In the genomic region with DNA sequence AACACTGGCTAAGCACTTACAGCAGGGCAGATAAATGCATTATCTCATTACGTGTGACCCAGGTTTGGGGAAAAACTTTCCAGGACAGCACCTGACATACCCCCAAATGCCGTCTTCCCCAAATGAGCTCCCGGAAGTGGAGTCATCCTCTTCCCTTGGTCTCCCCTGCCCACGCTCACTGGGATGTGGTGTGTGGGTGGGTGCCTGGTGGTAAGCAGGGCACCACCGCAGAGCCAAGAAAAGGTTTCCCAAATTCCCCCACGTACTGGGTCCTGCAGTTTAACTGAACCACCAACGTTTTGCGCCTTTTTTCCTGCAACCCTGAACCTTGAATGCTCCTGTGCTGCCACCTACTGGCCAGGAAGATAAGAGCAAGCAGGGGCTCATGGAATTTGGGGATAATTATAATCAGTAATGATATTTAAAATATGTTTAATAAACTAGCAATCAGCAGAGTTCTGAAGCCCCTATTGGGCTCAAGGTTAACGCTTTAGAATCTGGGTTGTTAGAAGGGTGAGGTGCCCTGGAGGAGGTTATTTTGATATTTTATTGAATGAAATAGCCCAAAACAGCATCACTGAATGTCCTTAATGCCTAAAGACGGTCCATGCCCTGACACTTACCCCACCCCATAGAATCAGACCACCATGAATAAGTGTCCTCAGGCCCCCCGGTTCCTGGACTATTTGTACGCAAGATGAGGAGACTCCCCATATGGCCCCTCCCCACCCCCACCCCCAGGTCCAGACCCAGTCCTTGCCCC, we compare ENCODE assay signal across 9 cellular contexts. TPM values are rescaled to one million over a fixed set of nuclear protein-coding genes. Genes with fewer than 3 reads are reported as not detected.
DNase-seq lines count a peak whose midpoint lies in the region; ATAC-seq, FAIRE-seq and TF ChIP-seq lines count a peak whose summit lies in the region.
"Had no signal": no experiment of that assay in that cellular context is flagged by ENCODE, and none has a peak within 500 bp of the region (broad histone marks: within the 10 kb centered on the region; RNA-seq: fewer than 3 reads in every experiment).

No MANE protein-coding gene starts in this region.

- no peak for FAIRE-seq in urothelium cell line (lab: Jason Lieb, UNC)

- H3K27me3 ChIP-seq in CD4-positive, alpha-beta memory T cell (ENCODE audit: insufficient read depth, low read length), result no peaks in the 10 kb centered on the region
- H3K27me3 ChIP-seq in PC-3 (ENCODE audit: low read length) (peaks cover 4% of the 10 kb centered on the region; the same call in 1 of the 2 replicates), ovary (no peaks in the 10 kb centered on the region)

- no peaks in the 10 kb centered on the region for H3K79me2 ChIP-seq in PC-3 (ENCODE audit: low read length)

- no peaks in the 10 kb centered on the region for H4K20me1 ChIP-seq in PC-3 (ENCODE audit: low read length)

- ATAC-seq in PC-3, result peak; percentile 60
- ATAC-seq in GM21526 (IDR thresholded peaks at IDR 0.05; ENCODE audit: low FRiP score, unreplicated experiment), result no peak

- H3K27ac Mint-ChIP-seq in CD4-positive, alpha-beta memory T cell, result no peak overlapping the region
- H3K27ac Mint-ChIP-seq: IgD-negative memory B cell had no signal

- no peak overlapping the region for H3K4me3 ChIP-seq in CD4-positive, alpha-beta memory T cell (ENCODE audit: low read length in 2 of 2)
- peak overlapping the region; percentile 10; the same call in 1 of the 2 replicates for H3K4me3 ChIP-seq in PC-3 (ENCODE audit: low read length)
- no peak overlapping the region for H3K4me3 ChIP-seq in ovary

- H3K4me1 Mint-ChIP-seq in CD4-positive, alpha-beta memory T cell, result peaks cover 0 to 6% (median 2%) of the 10 kb centered on the region in 4 donors

- 13 to 22% (median 14%) methylated on average over 12 of the region's 12 CpGs for WGBS in ovary, 3 donors

- TF ChIP-seq CTCF in PC-3 (conservative IDR thresholded peaks at IDR 0.05; ENCODE audit: low read depth, low read length), result peak; percentile 98
- peak; percentile 44 to 68 (median 61) for TF ChIP-seq CTCF in ovary (IDR thresholded peaks at IDR 0.05)

- POLR2A ChIA-PET in CD4-positive, alpha-beta memory T cell (lab: Charles Lee; ENCODE audit: partially characterized antibody), result no interaction called here
- POLR2A ChIA-PET in PC-3 (lab: Charles Lee; ENCODE audit: unreplicated experiment), result interaction anchor here (0.6 kb wide), 1 partner anchor 289 kb away, joined by 3 read pairs; no protein-coding TSS in a partner anchor

- no peak overlapping the region for H3K9ac ChIP-seq in PC-3 (ENCODE audit: low read length)

- H3K36me3 ChIP-seq in CD4-positive, alpha-beta memory T cell (ENCODE audit: insufficient read depth, low read length), result no peaks in the 10 kb centered on the region
- no peaks in the 10 kb centered on the region for H3K36me3 ChIP-seq in PC-3 (ENCODE audit: low read depth, low read length)
- no peaks in the 10 kb centered on the region for H3K36me3 ChIP-seq in ovary

- H3K27ac ChIP-seq in CD4-positive, alpha-beta memory T cell (ENCODE audit: low read depth, low read length), result no peak overlapping the region
- H3K27ac ChIP-seq in PC-3 (ENCODE audit: low read length) (no peak overlapping the region), ovary (no peak overlapping the region)

- peak overlapping the region; percentile 52 for H2AFZ ChIP-seq in PC-3 (ENCODE audit: low read length)

- H3K9me3 ChIP-seq in CD4-positive, alpha-beta memory T cell (ENCODE audit: control insufficient read depth in 1 of 2, low read length in 2 of 2), result no peaks in the 10 kb centered on the region
- H3K9me3 ChIP-seq in PC-3 (ENCODE audit: low read length), result no peaks in the 10 kb centered on the region
- no peaks in the 10 kb centered on the region for H3K9me3 ChIP-seq in ovary

- peak overlapping the region; percentile 67 for H3K4me2 ChIP-seq in PC-3 (ENCODE audit: low read length)

- no peaks in the 10 kb centered on the region for H3F3A ChIP-seq in PC-3 (ENCODE audit: low read length, unreplicated experiment)

- TF ChIP-seq POLR2A in ovary (IDR thresholded peaks at IDR 0.05), result no peak

- CTCF ChIA-PET in CD4-positive, alpha-beta memory T cell (lab: Charles Lee; ENCODE audit: partially characterized antibody), result interaction anchor here (0.8 to 2.6 kb wide), 15 partner anchors 9 to 221 kb away, joined by 3 to 11 read pairs (median 4); no protein-coding TSS in a partner anchor
- CTCF ChIA-PET in PC-3 (lab: Charles Lee), result interaction anchor here (1.5 kb wide), 1 partner anchor 213 kb away, joined by 7 read pairs; no protein-coding TSS in a partner anchor

- no peaks in the 10 kb centered on the region for H3K36me3 Mint-ChIP-seq in CD4-positive, alpha-beta memory T cell
- H3K36me3 Mint-ChIP-seq: IgD-negative memory B cell had no signal

- TF ChIP-seq EP300 in ovary (IDR thresholded peaks at IDR 0.05), result no peak

- intact Hi-C loops in CD4-positive, alpha-beta memory T cell (cut with micrococcal nuclease), result loop anchor here (1.0 to 5.0 kb wide), 2 partner anchors 43 to 210 kb away; no protein-coding TSS in a partner anchor
- intact Hi-C loops in PC-3 (cut with micrococcal nuclease) (loop anchor here (1.0 kb wide), 1 partner anchor 212 kb away; no protein-coding TSS in a partner anchor), ovary (cut with DNase I) (loop anchor here in 1 of 4 donors (5.0 kb wide), 1 partner anchor 210 kb away; no protein-coding TSS in a partner anchor)

- no TSS peak for BruUV-seq in PC-3 (replicated peaks; lab: Mats Ljungman, UMichigan)

- peak overlapping the region in 3 of 8 donors; percentile 10 to 68 (median 21) for H3K4me3 Mint-ChIP-seq in CD4-positive, alpha-beta memory T cell
- H3K4me3 Mint-ChIP-seq: IgD-negative memory B cell had no signal

- no peaks in the 10 kb centered on the region for H3K9me2 ChIP-seq in PC-3 (replicated peaks; ENCODE audit: low read length)

- peak; percentile 41 to 56 (median 49) for DNase-seq in CD4-positive, alpha-beta memory T cell
- DNase-seq in HT1080 (ENCODE audit: low read depth) (peak; percentile 24), PC-3 (peak; percentile 82), fibroblast of the conjunctiva (ENCODE audit: low read depth) (peak; percentile 34), ovary (peak; percentile 37 to 71 (median 56)), urothelium cell line (ENCODE audit: low spot score) (peak; percentile 72)
- DNase-seq in activated T-cell treated with anti-CD3 and anti-CD28 coated beads, Interleukin-2, amount 50 U/mL, for 48 hours, result peak; percentile 78 to 82

- peaks cover 0 to 4% (median 0%) of the 10 kb centered on the region in 8 donors for H3K9me3 Mint-ChIP-seq in CD4-positive, alpha-beta memory T cell
- H3K9me3 Mint-ChIP-seq: IgD-negative memory B cell had no signal

- H3K27me3 Mint-ChIP-seq in CD4-positive, alpha-beta memory T cell, result peaks cover 16 to 26% of the 10 kb centered on the region in 2 donors

- H3K4me1 ChIP-seq in CD4-positive, alpha-beta memory T cell (ENCODE audit: insufficient read depth, low read length), result peaks cover 4% of the 10 kb centered on the region
- H3K4me1 ChIP-seq in PC-3 (ENCODE audit: insufficient read depth, low read length) (no peaks in the 10 kb centered on the region), ovary (ENCODE audit: insufficient read depth) (no peaks in the 10 kb centered on the region)

RNA-seq across cellular contexts. Expression of gene SPPL2C, which starts 8.0 kb away (rescaled TPM):
- not detected for total RNA-seq in CD4-positive, alpha-beta memory T cell
- polyA plus RNA-seq in CD4-positive, alpha-beta memory T cell, result not detected
- total RNA-seq in HT1080 (2014; rRNA removed; shearing (Covaris generic)), result not detected in 2 replicates
- not detected in 2 replicates for polyA plus RNA-seq in HT1080 (2015; cell fraction: cytosol; rRNA removed)
- polyA plus RNA-seq in HT1080 (2015; cell fraction: nucleus; rRNA removed), result not detected in 2 replicates
- total RNA-seq in PC-3 (2014; rRNA removed) (not detected in 2 replicates), ovary (not detected)
- polyA plus RNA-seq in ovary, result not detected
- polyA plus RNA-seq: IgD-negative memory B cell had no signal

RNA-seq across cellular contexts. Expression of gene MAPT, which starts 41.6 kb away (rescaled TPM):
- total RNA-seq in CD4-positive, alpha-beta memory T cell, result 1 to 10 TPM; 1.9 to 2.1 TPM
- polyA plus RNA-seq in CD4-positive, alpha-beta memory T cell, result under 1 TPM; 0.22 to 0.39 TPM
- total RNA-seq in HT1080 (2014; rRNA removed; shearing (Covaris generic)), result 0.10 and 0.18 TPM in 2 replicates
- 0.25 and 0.27 TPM in 2 replicates for polyA plus RNA-seq in HT1080 (2015; cell fraction: cytosol; rRNA removed)
- 0.20 and 0.28 TPM in 2 replicates for polyA plus RNA-seq in HT1080 (2015; cell fraction: nucleus; rRNA removed)
- total RNA-seq in PC-3 (2014; rRNA removed) (2.7 and 3.6 TPM in 2 replicates), ovary (1 to 10 TPM in 4 of 7 donors, under 1 TPM in 3; 0.57 to 2.2 (median 1.1) TPM)
- polyA plus RNA-seq in ovary, result 1 to 10 TPM in 1 of 2 donors, under 1 TPM in 1; 0.40 to 2.2 TPM
- polyA plus RNA-seq: IgD-negative memory B cell had no signal

Comparison
In these comparisons a context has a peak if more than half of its experiments do, and no peak if none do; other contexts are left out.
1. DNase-seq: peak in every context shown above with its lines; median percentile 82 in PC-3; 80 in activated T-cell treated with anti-CD3 and anti-CD28 coated beads, Interleukin-2, amount 50 U/mL, for 48 hours; 72 in urothelium cell line; 56 in ovary; 49 in CD4-positive, alpha-beta memory T cell; 34 in fibroblast of the conjunctiva; 24 in HT1080.